Comparison of ENCODE assay signal across 21 cellular contexts in genomic region chr6:50653253-50653652, GRCh38.
"Had no signal": no experiment of that assay in that cellular context is flagged by ENCODE, and none has a peak within 500 bp of the region (broad histone marks: within the 10 kb centered on the region; RNA-seq: fewer than 3 reads in every experiment).

No MANE protein-coding gene starts in this region.

- H3K27ac Mint-ChIP-seq: naive B cell; nephron; stimulated activated memory B cell treated with anti-CD40 and anti-IgM and Interleukin-4, amounts not matched to agents 10 μg/mL and 1 μg/mL and 100 μg/mL, for 72 hours; stimulated activated naive CD8-positive, alpha-beta T cell treated with anti-CD3 and anti-CD28 coated beads, Interleukin-15, Interleukin-2, amounts not matched to agents 100 ng/mL and 50 ng/mL, for 24 hours had no signal

- H3K27me3 Mint-ChIP-seq: naive B cell; stimulated activated memory B cell treated with anti-CD40 and anti-IgM and Interleukin-4, amounts not matched to agents 10 μg/mL and 1 μg/mL and 100 μg/mL, for 72 hours; stimulated activated naive CD8-positive, alpha-beta T cell treated with anti-CD3 and anti-CD28 coated beads, Interleukin-15, Interleukin-2, amounts not matched to agents 100 ng/mL and 50 ng/mL, for 24 hours had no signal

- ATAC-seq: gastroesophageal sphincter; psoas muscle; right lobe of liver; stimulated activated memory B cell treated with anti-CD40 and anti-IgM and Interleukin-4, amounts not matched to agents 10 μg/mL and 1 μg/mL and 100 μg/mL, for 72 hours had no signal

- H3K4me1 Mint-ChIP-seq: naive B cell; nephron; stimulated activated memory B cell treated with anti-CD40 and anti-IgM and Interleukin-4, amounts not matched to agents 10 μg/mL and 1 μg/mL and 100 μg/mL, for 72 hours had no signal

- H3K4me3 ChIP-seq: esophagus muscularis mucosa, gastroesophageal sphincter, psoas muscle, right lobe of liver, spleen, testis, tibial nerve had no signal

- FAIRE-seq: islet of Langerhans had no signal

- H3K9me3 ChIP-seq: testis had no signal

- H3K4me3 Mint-ChIP-seq: naive B cell; nephron; stimulated activated memory B cell treated with anti-CD40 and anti-IgM and Interleukin-4, amounts not matched to agents 10 μg/mL and 1 μg/mL and 100 μg/mL, for 72 hours; stimulated activated naive CD8-positive, alpha-beta T cell treated with anti-CD3 and anti-CD28 coated beads, Interleukin-15, Interleukin-2, amounts not matched to agents 100 ng/mL and 50 ng/mL, for 24 hours had no signal

- H3K4me1 ChIP-seq: esophagus muscularis mucosa, gastroesophageal sphincter, psoas muscle, right lobe of liver, spleen, testis, tibial nerve had no signal

- DNase-seq: effector memory CD4-positive, alpha-beta T cell; glutamatergic neuron; kidney glomerular epithelial cell; mesendoderm; naive B cell; psoas muscle; retina; right lobe of liver; spleen; stimulated activated CD4-positive, alpha-beta T cell treated with anti-CD3 and anti-CD28 coated beads, Interleukin-15, amount 100 ng/mL, for 24 hours; stimulated activated CD4-positive, alpha-beta T cell treated with anti-CD3 and anti-CD28 coated beads, Interleukin-1b, Interleukin-23, amount 100 ng/mL, for 48 hours; stimulated activated CD4-positive, alpha-beta T cell treated with anti-CD3 and anti-CD28 coated beads, Interleukin-4, amount 100 ng/mL, for 24 hours; testis had no signal

- H3K27me3 ChIP-seq: right lobe of liver, spleen, testis, tibial nerve had no signal

- H3K27ac ChIP-seq: epithelial cell of prostate, esophagus muscularis mucosa, gastroesophageal sphincter, psoas muscle, right lobe of liver, spleen, testis, tibial nerve had no signal

- H3K36me3 ChIP-seq: esophagus muscularis mucosa, gastroesophageal sphincter, right lobe of liver, spleen, tibial nerve had no signal

- H3K36me3 Mint-ChIP-seq: stimulated activated memory B cell treated with anti-CD40 and anti-IgM and Interleukin-4, amounts not matched to agents 10 μg/mL and 1 μg/mL and 100 μg/mL, for 72 hours had no signal
